ENCODE assay signal across 9 cellular contexts in genomic region chr20:63056236-63057132, GRCh38. TPM values are rescaled to one million over a fixed set of nuclear protein-coding genes. Genes with fewer than 3 reads are reported as not detected.
A peak's percentile ranks its signal among the peaks of the same experiment; 100 is the strongest.
DNase-seq lines count a peak whose midpoint lies in the region; ATAC-seq and TF ChIP-seq lines count a peak whose summit lies in the region.
"Had no signal": no experiment of that assay in that cellular context is flagged by ENCODE, and none has a peak within 500 bp of the region (broad histone marks: within the 10 kb centered on the region; RNA-seq: fewer than 3 reads in every experiment).

No MANE protein-coding gene starts in this region.

- no peaks in the 10 kb centered on the region for H3K27me3 ChIP-seq in foreskin keratinocyte
- H3K27me3 ChIP-seq in ovary, result no peaks in the 10 kb centered on the region

- no peak for TF ChIP-seq EP300 in ovary (IDR thresholded peaks at IDR 0.05)

- H3K27ac Mint-ChIP-seq in activated T-cell treated with anti-CD3 and anti-CD28 coated beads, Interleukin-2, amount 50 U/mL, for 24 hours, result no peak overlapping the region

- no peaks in the 10 kb centered on the region for H3K9me3 ChIP-seq in ovary

- intact Hi-C loops in ovary (cut with DNase I), result loop anchor here (5.0 to 10.0 kb wide), 4 partner anchors 118 to 188 kb away; partner anchors contain the start of gene BIRC7 (in 1 of the 4)

- peak; percentile 27 for ATAC-seq in foreskin keratinocyte
- no peak for ATAC-seq in HG02759 (IDR thresholded peaks at IDR 0.05; ENCODE audit: unreplicated experiment)
- ATAC-seq in GM19351 (IDR thresholded peaks at IDR 0.05; ENCODE audit: unreplicated experiment), result no peak

- no peaks in the 10 kb centered on the region for H3K36me3 ChIP-seq in ovary

- no peaks in the 10 kb centered on the region for H3K4me1 Mint-ChIP-seq in activated T-cell treated with anti-CD3 and anti-CD28 coated beads, Interleukin-2, amount 50 U/mL, for 24 hours (ENCODE audit: low read depth)

- no peak for TF ChIP-seq POLR2A in ovary (IDR thresholded peaks at IDR 0.05)

- no peak overlapping the region for H3K4me3 ChIP-seq in ovary

- H3K27ac ChIP-seq in foreskin keratinocyte (no peak overlapping the region), ovary (no peak overlapping the region)

- H3K27me3 Mint-ChIP-seq in activated T-cell treated with anti-CD3 and anti-CD28 coated beads, Interleukin-2, amount 50 U/mL, for 24 hours, result peaks cover 23% of the 10 kb centered on the region

- H3K4me3 Mint-ChIP-seq in activated T-cell treated with anti-CD3 and anti-CD28 coated beads, Interleukin-2, amount 50 U/mL, for 24 hours, result no peak overlapping the region

- 6 to 7% (median 6%) methylated on average over 35 to 39 of the region's 39 CpGs for WGBS in ovary, 3 donors

- H3K4me1 ChIP-seq in foreskin keratinocyte (no peaks in the 10 kb centered on the region), ovary (ENCODE audit: insufficient read depth) (no peaks in the 10 kb centered on the region)

- TF ChIP-seq CTCF in foreskin keratinocyte (conservative IDR thresholded peaks at IDR 0.05) (peak; percentile 69), ovary (IDR thresholded peaks at IDR 0.05) (peak; percentile 61 to 80 (median 72))

- no peaks in the 10 kb centered on the region for H3K36me3 Mint-ChIP-seq in activated T-cell treated with anti-CD3 and anti-CD28 coated beads, Interleukin-2, amount 50 U/mL, for 24 hours (ENCODE audit: low read depth)

- H3K9me3 Mint-ChIP-seq in activated T-cell treated with anti-CD3 and anti-CD28 coated beads, Interleukin-2, amount 50 U/mL, for 24 hours, result no peaks in the 10 kb centered on the region

- DNase-seq in NCI-H146 (lab: John Stamatoyannopoulos, UW) (peak; percentile 46), NCI-H146 treated with DMSO at 0.1 percent for 48 hours (lab: John Stamatoyannopoulos, UW; ENCODE audit: unreplicated experiment) (no peak), NCI-H2196 (lab: John Stamatoyannopoulos, UW; ENCODE audit: unreplicated experiment) (peak; percentile 65), foreskin keratinocyte (no peak), ovary (peak in 2 of 5 donors; percentile 28 to 62)
- peak; percentile 59 for DNase-seq in activated T-cell treated with anti-CD3 and anti-CD28 coated beads, Interleukin-2, amount 50 U/mL, for 24 hours

RNA-seq across cellular contexts. Expression of gene BHLHE23, which starts 49.7 kb away (rescaled TPM):
- total RNA-seq in foreskin keratinocyte, result not detected in 2 replicates
- polyA plus RNA-seq in foreskin keratinocyte, result not detected in 2 replicates
- total RNA-seq in ovary, result not detected
- not detected for polyA plus RNA-seq in ovary
- total RNA-seq: Daoy had no signal

Comparison
In these comparisons a context has a peak if more than half of its experiments do, and no peak if none do; other contexts are left out.
1. DNase-seq: peak in NCI-H146 (single experiment), NCI-H2196 (single experiment) and activated T-cell treated with anti-CD3 and anti-CD28 coated beads, Interleukin-2, amount 50 U/mL, for 24 hours (single experiment); none in NCI-H146 treated with DMSO at 0.1 percent for 48 hours (single experiment) and foreskin keratinocyte (0 of 2).